ENCODE assay signal across 7 cellular contexts in genomic region chr19:51094696-51095279, GRCh38. TPM values are rescaled to one million over a fixed set of nuclear protein-coding genes. Genes with fewer than 3 reads are reported as not detected.
A peak's percentile ranks its signal among the peaks of the same experiment; 100 is the strongest.
DNase-seq lines count a peak whose midpoint lies in the region; ATAC-seq and TF ChIP-seq lines count a peak whose summit lies in the region.

No MANE protein-coding gene starts in this region.

- no peak overlapping the region for H3K4me3 Mint-ChIP-seq in HFFc6
- H3K4me3 Mint-ChIP-seq in activated CD4-positive, alpha-beta T cell treated with anti-CD3 and anti-CD28 coated beads, Interleukin-2, amount 10 ng/mL, durations not matched to agents 24 days and 14 days: no peak overlapping the region

- H3K27me3 ChIP-seq in foreskin keratinocyte: no peaks in the 10 kb centered on the region

- H3K4me1 Mint-ChIP-seq in HFFc6 (ENCODE audit: low read depth): peaks cover 13% of the 10 kb centered on the region
- peaks cover 14% of the 10 kb centered on the region for H3K4me1 Mint-ChIP-seq in activated CD4-positive, alpha-beta T cell treated with anti-CD3 and anti-CD28 coated beads, Interleukin-2, amount 10 ng/mL, durations not matched to agents 24 days and 14 days

- H3K27ac Mint-ChIP-seq in HFFc6: no peak overlapping the region
- H3K27ac Mint-ChIP-seq in activated CD4-positive, alpha-beta T cell treated with anti-CD3 and anti-CD28 coated beads, Interleukin-2, amount 10 ng/mL, durations not matched to agents 24 days and 14 days: no peak overlapping the region

- no peaks in the 10 kb centered on the region for H3K9me3 Mint-ChIP-seq in HFFc6
- H3K9me3 Mint-ChIP-seq in activated CD4-positive, alpha-beta T cell treated with anti-CD3 and anti-CD28 coated beads, Interleukin-2, amount 10 ng/mL, durations not matched to agents 24 days and 14 days: no peaks in the 10 kb centered on the region

- intact Hi-C loops in activated CD4-positive, alpha-beta T cell treated with anti-CD3 and anti-CD28 coated beads, Interleukin-2, amount 10 ng/mL, durations not matched to agents 24 days and 14 days (cut with micrococcal nuclease): loop anchor here (5.0 kb wide), 2 partner anchors 72 to 167 kb away; no protein-coding TSS in a partner anchor

- peaks cover 6% of the 10 kb centered on the region; the same call in 1 of the 2 replicates for H3K36me3 Mint-ChIP-seq in HFFc6 (ENCODE audit: low read depth)
- H3K36me3 Mint-ChIP-seq in activated CD4-positive, alpha-beta T cell treated with anti-CD3 and anti-CD28 coated beads, Interleukin-2, amount 10 ng/mL, durations not matched to agents 24 days and 14 days (ENCODE audit: low read depth): peaks cover 19% of the 10 kb centered on the region

- peak; percentile 87 for TF ChIP-seq CTCF in HFFc6 (IDR thresholded peaks at IDR 0.05)
- TF ChIP-seq CTCF in foreskin keratinocyte (conservative IDR thresholded peaks at IDR 0.05): peak; percentile 75

- no peak overlapping the region for H3K27ac ChIP-seq in foreskin keratinocyte

- no peak for ATAC-seq in foreskin keratinocyte
- no peak for ATAC-seq in HG03520 (IDR thresholded peaks at IDR 0.05; ENCODE audit: unreplicated experiment)

- H3K27me3 Mint-ChIP-seq in HFFc6 (ENCODE audit: insufficient read depth): peaks cover 2% of the 10 kb centered on the region; the same call in 1 of the 2 replicates
- H3K27me3 Mint-ChIP-seq in activated CD4-positive, alpha-beta T cell treated with anti-CD3 and anti-CD28 coated beads, Interleukin-2, amount 10 ng/mL, durations not matched to agents 24 days and 14 days: no peaks in the 10 kb centered on the region

- DNase-seq in DMS53 treated with DMSO at 0.1 percent for 48 hours (lab: John Stamatoyannopoulos, UW; ENCODE audit: unreplicated experiment): peak; percentile 15
- no peak for DNase-seq in HFFc6
- peak; percentile 76 for DNase-seq in activated CD4-positive, alpha-beta T cell treated with anti-CD3 and anti-CD28 coated beads, Interleukin-2, amount 10 ng/mL, durations not matched to agents 24 days and 14 days
- no peak for DNase-seq in foreskin keratinocyte
- peak; percentile 34 for DNase-seq in stimulated activated CD4-positive, alpha-beta T cell treated with anti-CD3 and anti-CD28 coated beads, Interleukin-4, amount 100 ng/mL, for 1 hour
- DNase-seq in NK-92 (lab: John Stamatoyannopoulos, UW; ENCODE audit: unreplicated experiment): no peak

- H3K4me1 ChIP-seq in foreskin keratinocyte: peaks cover 11% of the 10 kb centered on the region

RNA-seq across cellular contexts. Expression of gene KLK14, which starts 12.1 kb away (rescaled TPM):
- under 1 TPM in 1 of 6 experiments, not detected in 5; 0.23 TPM for total RNA-seq in HFFc6 (2021; fragmentation: NEBNext Ultra II Directional; extraction: Animal tissue kit (Norgen Biotek cat#: 25700))
- total RNA-seq in activated CD4-positive, alpha-beta T cell treated with anti-CD3 and anti-CD28 coated beads, Interleukin-2, amount 10 ng/mL, durations not matched to agents 24 days and 14 days: 0.91 and 1.1 TPM in 2 replicates
- total RNA-seq in foreskin keratinocyte: not detected in 2 replicates
- polyA plus RNA-seq in foreskin keratinocyte: 0.10 and 0.19 TPM in 2 replicates

RNA-seq across cellular contexts. Expression of gene CTU1, which starts 13.4 kb away (rescaled TPM):
- total RNA-seq in HFFc6 (2021; fragmentation: NEBNext Ultra II Directional; extraction: Animal tissue kit (Norgen Biotek cat#: 25700)): 1 to 10 TPM; 5.0 to 8.9 (median 5.9) TPM
- 12.8 and 13.4 TPM in 2 replicates for total RNA-seq in activated CD4-positive, alpha-beta T cell treated with anti-CD3 and anti-CD28 coated beads, Interleukin-2, amount 10 ng/mL, durations not matched to agents 24 days and 14 days
- 4.9 and 5.0 TPM in 2 replicates for total RNA-seq in foreskin keratinocyte
- 5.3 and 5.4 TPM in 2 replicates for polyA plus RNA-seq in foreskin keratinocyte

RNA-seq across cellular contexts. Expression of gene KLK13, which starts 29.9 kb away (rescaled TPM):
- not detected for total RNA-seq in HFFc6 (2021; fragmentation: NEBNext Ultra II Directional; extraction: Animal tissue kit (Norgen Biotek cat#: 25700))
- total RNA-seq in activated CD4-positive, alpha-beta T cell treated with anti-CD3 and anti-CD28 coated beads, Interleukin-2, amount 10 ng/mL, durations not matched to agents 24 days and 14 days: not detected in 2 replicates
- 0.14 and 0.39 TPM in 2 replicates for total RNA-seq in foreskin keratinocyte
- polyA plus RNA-seq in foreskin keratinocyte: 0.12 and 0.36 TPM in 2 replicates

RNA-seq across cellular contexts. Expression of gene SIGLEC9, which starts 29.9 kb away (rescaled TPM):
- total RNA-seq in HFFc6 (2021; fragmentation: NEBNext Ultra II Directional; extraction: Animal tissue kit (Norgen Biotek cat#: 25700)): not detected
- 0.33 and 0.52 TPM in 2 replicates for total RNA-seq in activated CD4-positive, alpha-beta T cell treated with anti-CD3 and anti-CD28 coated beads, Interleukin-2, amount 10 ng/mL, durations not matched to agents 24 days and 14 days
- not detected in 2 replicates for total RNA-seq in foreskin keratinocyte
- polyA plus RNA-seq in foreskin keratinocyte: not detected in 2 replicates

RNA-seq across cellular contexts. Expression of gene SIGLEC7, which starts 47.3 kb away (rescaled TPM):
- not detected for total RNA-seq in HFFc6 (2021; fragmentation: NEBNext Ultra II Directional; extraction: Animal tissue kit (Norgen Biotek cat#: 25700))
- not detected in 2 replicates for total RNA-seq in activated CD4-positive, alpha-beta T cell treated with anti-CD3 and anti-CD28 coated beads, Interleukin-2, amount 10 ng/mL, durations not matched to agents 24 days and 14 days
- not detected in 2 replicates for total RNA-seq in foreskin keratinocyte
- polyA plus RNA-seq in foreskin keratinocyte: not detected in 2 replicates

Comparison
In these comparisons a context has a peak if more than half of its experiments do, and no peak if none do; other contexts are left out.
1. DNase-seq: peak in DMS53 treated with DMSO at 0.1 percent for 48 hours (single experiment), activated CD4-positive, alpha-beta T cell treated with anti-CD3 and anti-CD28 coated beads, Interleukin-2, amount 10 ng/mL, durations not matched to agents 24 days and 14 days (single experiment) and stimulated activated CD4-positive, alpha-beta T cell treated with anti-CD3 and anti-CD28 coated beads, Interleukin-4, amount 100 ng/mL, for 1 hour (single experiment); none in HFFc6 (single experiment), foreskin keratinocyte (0 of 2) and NK-92 (single experiment).